Comparison of ENCODE assay signal across 8 cellular contexts in genomic region chr17:42578282-42578869, GRCh38. TPM values are rescaled to one million over a fixed set of nuclear protein-coding genes. Genes with fewer than 3 reads are reported as not detected.
DNase-seq lines count a peak whose midpoint lies in the region; ATAC-seq and TF ChIP-seq lines count a peak whose summit lies in the region.

No MANE protein-coding gene starts in this region.

- peak overlapping the region; percentile 91 for H3K4me3 Mint-ChIP-seq in activated CD4-positive, alpha-beta memory T cell treated with anti-CD3 and anti-CD28 coated beads for 36 hours

- peaks cover 43% of the 10 kb centered on the region for H3K36me3 Mint-ChIP-seq in activated CD4-positive, alpha-beta memory T cell treated with anti-CD3 and anti-CD28 coated beads for 36 hours

- H3K4me1 Mint-ChIP-seq in activated CD4-positive, alpha-beta memory T cell treated with anti-CD3 and anti-CD28 coated beads for 36 hours (ENCODE audit: low read depth), result peaks cover 25% of the 10 kb centered on the region

- TF ChIP-seq CTCF in BE2C (IDR thresholded peaks at IDR 0.05; ENCODE audit: low read depth, low read length) (peak; percentile 90), lower lobe of right lung (IDR thresholded peaks at IDR 0.05) (peak; percentile 67)

- POLR2A ChIA-PET in activated CD4-positive, alpha-beta memory T cell treated with anti-CD3 and anti-CD28 coated beads for 36 hours (lab: Charles Lee), result interaction anchor here (0.5 to 3.3 kb wide), 18 partner anchors 9 to 760 kb away, joined by 3 to 38 read pairs (median 4); partner anchors contain the start of genes MLX, NAGLU, PSME3 and RETREG3

- no peaks in the 10 kb centered on the region for H3K27me3 ChIP-seq in BE2C
- H3K27me3 ChIP-seq in effector memory CD4-positive, alpha-beta T cell (replicated peaks; ENCODE audit: control insufficient read depth, insufficient read depth, low read length, poor library complexity, severe bottlenecking), result no peaks in the 10 kb centered on the region
- H3K27me3 ChIP-seq in lower lobe of right lung (ENCODE audit: low read depth), result no peaks in the 10 kb centered on the region

- DNase-seq in BE2C (peak; percentile 88), GM19240 (ENCODE audit: insufficient read length, low spot score) (peak; percentile 58), HK-2 (ENCODE audit: unreplicated experiment) (peak; percentile 70), NCI-H748 (lab: John Stamatoyannopoulos, UW; ENCODE audit: unreplicated experiment) (peak; percentile 85), lower lobe of right lung (peak; percentile 79)
- DNase-seq in activated CD4-positive, alpha-beta memory T cell treated with anti-CD3 and anti-CD28 coated beads for 36 hours, result peak; percentile 86
- DNase-seq in effector memory CD4-positive, alpha-beta T cell, result peak in 2 of 3 donors; percentile 46 to 49
- peak; percentile 51 for DNase-seq in stimulated activated CD8-positive, alpha-beta memory T cell treated with anti-CD3 and anti-CD28 coated beads, Interleukin-12 subunit alpha, Interleukin-12 subunit beta, amount 100 ng/mL, for 1 hour (ENCODE audit: low read depth)

- peak overlapping the region; percentile 97 for H3K27ac Mint-ChIP-seq in activated CD4-positive, alpha-beta memory T cell treated with anti-CD3 and anti-CD28 coated beads for 36 hours

- intact Hi-C loops in activated CD4-positive, alpha-beta memory T cell treated with anti-CD3 and anti-CD28 coated beads for 36 hours (cut with micrococcal nuclease), result loop anchor here (1.0 to 5.0 kb wide), 2 partner anchors 185 to 244 kb away; partner anchors contain the start of gene BECN1
- intact Hi-C loops in lower lobe of right lung (cut with DNase I), result no loop called here

- peak; percentile 86 to 87 for ATAC-seq in lower lobe of right lung

- H3K4me3 ChIP-seq in BE2C (ENCODE audit: low read depth, low read length), result peak overlapping the region; percentile 99
- peak overlapping the region; percentile 75 for H3K4me3 ChIP-seq in effector memory CD4-positive, alpha-beta T cell (ENCODE audit: insufficient read depth, low read depth, low read length, poor library complexity, severe bottlenecking)
- H3K4me3 ChIP-seq in lower lobe of right lung, result peak overlapping the region; percentile 84

- H3K27ac ChIP-seq in effector memory CD4-positive, alpha-beta T cell (ENCODE audit: insufficient read depth, low read length, poor library complexity, severe bottlenecking), result peak overlapping the region; percentile 74
- peak overlapping the region; percentile 90 for H3K27ac ChIP-seq in lower lobe of right lung

- CTCF ChIA-PET in activated CD4-positive, alpha-beta memory T cell treated with anti-CD3 and anti-CD28 coated beads for 36 hours (lab: Charles Lee), result interaction anchor here (0.6 to 4.1 kb wide), 61 partner anchors 9 to 586 kb away, joined by 3 to 90 read pairs (median 6); partner anchors contain the start of genes BECN1, CCR10, MLX and NAGLU

- H3K9me3 Mint-ChIP-seq in activated CD4-positive, alpha-beta memory T cell treated with anti-CD3 and anti-CD28 coated beads for 36 hours, result no peaks in the 10 kb centered on the region

- H3K9me3 ChIP-seq in BE2C (no peaks in the 10 kb centered on the region), lower lobe of right lung (no peaks in the 10 kb centered on the region)
- H3K9me3 ChIP-seq in effector memory CD4-positive, alpha-beta T cell (ENCODE audit: control insufficient read depth, low read length), result no peaks in the 10 kb centered on the region

- H3K4me1 ChIP-seq in BE2C, result no peaks in the 10 kb centered on the region; the same call in none of the 2 replicates
- H3K4me1 ChIP-seq in effector memory CD4-positive, alpha-beta T cell (ENCODE audit: control insufficient read depth, insufficient read depth, low read length, poor library complexity, severe bottlenecking), result peaks cover 11% of the 10 kb centered on the region
- peaks cover 19% of the 10 kb centered on the region for H3K4me1 ChIP-seq in lower lobe of right lung

- H3K36me3 ChIP-seq in BE2C (peaks cover 36% of the 10 kb centered on the region), lower lobe of right lung (peaks cover 58% of the 10 kb centered on the region)
- H3K36me3 ChIP-seq in effector memory CD4-positive, alpha-beta T cell (ENCODE audit: control insufficient read depth, insufficient read depth, low read length), result peaks cover 38% of the 10 kb centered on the region

- no peaks in the 10 kb centered on the region for H3K27me3 Mint-ChIP-seq in activated CD4-positive, alpha-beta memory T cell treated with anti-CD3 and anti-CD28 coated beads for 36 hours

RNA-seq across cellular contexts. Expression of gene PSMC3IP, which starts 0.8 kb away (rescaled TPM):
- 29.8 TPM for polyA plus RNA-seq in BE2C (2012; ENCODE audit: insufficient read depth, insufficient read length, low read depth)
- total RNA-seq in activated CD4-positive, alpha-beta memory T cell treated with anti-CD3 and anti-CD28 coated beads for 36 hours, result 10 to 100 TPM; 26.4 to 29.4 TPM
- total RNA-seq in lower lobe of right lung, result 4.8 TPM

RNA-seq across cellular contexts. Expression of gene MLX, which starts 11.5 kb away (rescaled TPM):
- 138 TPM for polyA plus RNA-seq in BE2C (2012; ENCODE audit: insufficient read depth, insufficient read length, low read depth)
- total RNA-seq in activated CD4-positive, alpha-beta memory T cell treated with anti-CD3 and anti-CD28 coated beads for 36 hours, result 10 to 100 TPM; 38.4 to 39.7 TPM
- total RNA-seq in lower lobe of right lung, result 70.5 TPM

RNA-seq across cellular contexts. Expression of gene COASY, which starts 16.4 kb away (rescaled TPM):
- polyA plus RNA-seq in BE2C (2012; ENCODE audit: insufficient read depth, insufficient read length, low read depth), result 109 TPM
- total RNA-seq in activated CD4-positive, alpha-beta memory T cell treated with anti-CD3 and anti-CD28 coated beads for 36 hours, result 100 to 1,000 TPM in 1 of 2 experiments, 10 to 100 TPM in 1; 92.8 to 103 TPM
- 65.8 TPM for total RNA-seq in lower lobe of right lung

RNA-seq across cellular contexts. Expression of gene HSD17B1, which starts 25.7 kb away (rescaled TPM):
- 30.7 TPM for polyA plus RNA-seq in BE2C (2012; ENCODE audit: insufficient read depth, insufficient read length, low read depth)
- under 1 TPM; 0.44 to 0.52 TPM for total RNA-seq in activated CD4-positive, alpha-beta memory T cell treated with anti-CD3 and anti-CD28 coated beads for 36 hours
- total RNA-seq in lower lobe of right lung, result 2.2 TPM

RNA-seq across cellular contexts. Expression of gene RETREG3, which starts 30.8 kb away (rescaled TPM):
- 26.3 TPM for polyA plus RNA-seq in BE2C (2012; ENCODE audit: insufficient read depth, insufficient read length, low read depth)
- 10 to 100 TPM; 33.7 to 35.3 TPM for total RNA-seq in activated CD4-positive, alpha-beta memory T cell treated with anti-CD3 and anti-CD28 coated beads for 36 hours
- total RNA-seq in lower lobe of right lung, result 70.7 TPM

Comparison
In these comparisons a context has a peak if more than half of its experiments do, and no peak if none do; other contexts are left out.
1. Peak in every context shown above with its lines: DNase-seq, ATAC-seq, H3K4me3 ChIP-seq and H3K27ac ChIP-seq.